9 cellular contexts compared by ENCODE assay signal in genomic region chr6:148440877-148441453, GRCh38.
DNase-seq lines count a peak whose midpoint lies in the region; ATAC-seq, FAIRE-seq and TF ChIP-seq lines count a peak whose summit lies in the region.
"Had no signal": no experiment of that assay in that cellular context is flagged by ENCODE, and none has a peak within 500 bp of the region (broad histone marks: within the 10 kb centered on the region; RNA-seq: fewer than 3 reads in every experiment).

No MANE protein-coding gene starts in this region.

- in situ Hi-C loops in astrocyte of the spinal cord (cut with HindIII; ENCODE audit: low sequenced_read_pairs) = no loop called here

- no peak for FAIRE-seq in small intestine (lab: Jason Lieb, UNC)

- DNase-seq in Right ventricle myocardium inferior (ENCODE audit: missing footprints) = peak; percentile 77
- DNase-seq in cardiac septum (ENCODE audit: low spot score) = no peak
- DNase-seq in astrocyte of the spinal cord (ENCODE audit: low read depth, low spot score) = peak; percentile 74
- peak; percentile 79 for DNase-seq in left kidney (ENCODE audit: low read depth, low spot score)
- peak; percentile 84 to 90 for DNase-seq in aorta
- DNase-seq in OCI-M2 (lab: John Stamatoyannopoulos, UW; ENCODE audit: unreplicated experiment) = no peak
- no peak for DNase-seq in small intestine
- DNase-seq: activated CD4-positive, CD25-positive, alpha-beta regulatory T cell treated with anti-CD3 and anti-CD28 coated beads, Interleukin-2, amount 50 U/mL, for 72 hours had no signal

- 7 to 8% methylated on average over 9 of the region's 9 CpGs for WGBS in aorta, 2 donors
- WGBS in small intestine, 3 donors = 44 to 74% (median 68%) methylated on average over 9 of the region's 9 CpGs

- peak overlapping the region in 1 of 2 donors; percentile 46 for H3K27ac ChIP-seq in aorta (ENCODE audit: low read depth in 1 of 2, low read length in 2 of 2)
- H3K27ac ChIP-seq in small intestine (ENCODE audit: low read depth in 1 of 2, low read length in 1 of 2) = peak overlapping the region in 1 of 2 donors; percentile 87

- H3K27me3 ChIP-seq in aorta (ENCODE audit: control insufficient read depth in 1 of 2, insufficient read depth in 2 of 2, low read length in 1 of 2) = no peaks in the 10 kb centered on the region
- H3K27me3 ChIP-seq in small intestine (ENCODE audit: control insufficient read depth in 2 of 2, insufficient read depth in 2 of 2, low read length in 2 of 2) = no peaks in the 10 kb centered on the region

- no peak for TF ChIP-seq CTCF in astrocyte of the spinal cord (IDR thresholded peaks at IDR 0.05; ENCODE audit: low read depth, low read length)

- intact Hi-C loops in Right ventricle myocardium inferior (cut with DNase I) (loop anchor here (5.0 kb wide), 1 partner anchor 74 kb away; no protein-coding TSS in a partner anchor), cardiac septum (cut with DNase I) (no loop called here), aorta (cut with DNase I) (loop anchor here in 1 of 2 donors (5.0 kb wide), 1 partner anchor 34 kb away; no protein-coding TSS in a partner anchor)

- H3K4me3 ChIP-seq in astrocyte of the spinal cord (ENCODE audit: low read depth, low read length) (no peak overlapping the region), aorta (ENCODE audit: low read length in 2 of 2) (no peak overlapping the region), small intestine (ENCODE audit: low read depth in 1 of 2, low read length in 2 of 2) (no peak overlapping the region)

- no peaks in the 10 kb centered on the region for H3K36me3 ChIP-seq in aorta (ENCODE audit: control insufficient read depth in 1 of 2, insufficient read depth in 2 of 2, low read length in 1 of 2)
- H3K36me3 ChIP-seq in small intestine (ENCODE audit: control insufficient read depth in 2 of 2, insufficient read depth in 2 of 2, low read length in 2 of 2) = no peaks in the 10 kb centered on the region

- H3K4me1 ChIP-seq in aorta (ENCODE audit: control insufficient read depth in 1 of 2, insufficient read depth in 2 of 2, low read length in 2 of 2) (peaks cover 0 to 12% of the 10 kb centered on the region in 2 donors), small intestine (ENCODE audit: control insufficient read depth in 2 of 2, insufficient read depth in 1 of 2, low read depth in 1 of 2, low read length in 1 of 2) (no peaks in the 10 kb centered on the region)

- ATAC-seq in Right ventricle myocardium inferior (peak; percentile 87), aorta (ENCODE audit: low FRiP score) (peak; percentile 85), GM18909 (IDR thresholded peaks at IDR 0.05; ENCODE audit: poor library complexity, unreplicated experiment) (no peak)

- H3K9me3 ChIP-seq in aorta (ENCODE audit: control insufficient read depth, low read length) (no peaks in the 10 kb centered on the region), small intestine (ENCODE audit: control insufficient read depth, low read depth) (no peaks in the 10 kb centered on the region)

Comparison
In these comparisons a context has a peak if more than half of its experiments do, and no peak if none do; other contexts are left out.
1. DNase-seq: peak in Right ventricle myocardium inferior (single experiment), astrocyte of the spinal cord (single experiment), left kidney (single experiment) and aorta (2 of 2); none in cardiac septum (single experiment), OCI-M2 (single experiment) and small intestine (single experiment).